Comparison of ENCODE assay signal across 8 cellular contexts in genomic region chr11:27718853-27719574, GRCh38. TPM values are rescaled to one million over a fixed set of nuclear protein-coding genes. Genes with fewer than 3 reads are reported as not detected.
A peak's percentile ranks its signal among the peaks of the same experiment; 100 is the strongest.
DNase-seq lines count a peak whose midpoint lies in the region; ATAC-seq and TF ChIP-seq lines count a peak whose summit lies in the region.

No MANE protein-coding gene starts in this region.

- H3K4me3 ChIP-seq in fibroblast of villous mesenchyme (ENCODE audit: low read depth, low read length) (peak overlapping the region; percentile 70), rectal smooth muscle tissue (ENCODE audit: low read length) (peak overlapping the region; percentile 44)

- no peak for ATAC-seq in GM18519 (IDR thresholded peaks at IDR 0.05; ENCODE audit: low FRiP score, unreplicated experiment)
- ATAC-seq in HG02885 (IDR thresholded peaks at IDR 0.05; ENCODE audit: poor library complexity, unreplicated experiment) = no peak

- no peaks in the 10 kb centered on the region for H3K4me1 ChIP-seq in rectal smooth muscle tissue (ENCODE audit: control insufficient read depth, insufficient read depth, low read length)

- DNase-seq in G401 (ENCODE audit: low spot score) (peak; percentile 59), RWPE1 (ENCODE audit: low spot score) (peak; percentile 42), fibroblast of villous mesenchyme (ENCODE audit: low read depth) (peak; percentile 59)
- DNase-seq in NK-92 treated with Interleukin-12 subunit alpha and Interleukin-12 subunit beta, amount 100 ng/mL, for 24 hours (lab: John Stamatoyannopoulos, UW) = no peak
- no peak for DNase-seq in activated CD8-positive, alpha-beta memory T cell treated with anti-CD3 and anti-CD28 coated beads, Interleukin-2, amount 50 U/mL, for 4 hours

- H3K27me3 ChIP-seq in rectal smooth muscle tissue (ENCODE audit: control insufficient read depth, insufficient read depth, low read length) = peaks cover 28% of the 10 kb centered on the region

- CTCF ChIA-PET in RWPE1 (lab: Yijun Ruan, JAX) = interaction anchor here (0.6 to 0.7 kb wide), 4 partner anchors 15 to 1610 kb away, joined by 3 to 7 read pairs (median 4); no protein-coding TSS in a partner anchor

- in situ Hi-C loops in G401 (cut with HindIII; ENCODE audit: low sequenced_read_pairs) = loop anchor here (25.0 kb wide), 1 partner anchor 368 kb away; no protein-coding TSS in a partner anchor

- POLR2A ChIA-PET in RWPE1 (lab: Yijun Ruan, JAX; ENCODE audit: low non-redundant PET) = no interaction called here

- H3K36me3 ChIP-seq in rectal smooth muscle tissue (ENCODE audit: control insufficient read depth, insufficient read depth, low read length) = no peaks in the 10 kb centered on the region

- no peak overlapping the region for H3K9ac ChIP-seq in rectal smooth muscle tissue (ENCODE audit: low read length)

- TF ChIP-seq CTCF in RWPE1 (conservative IDR thresholded peaks at IDR 0.05; ENCODE audit: low read depth) (no peak), fibroblast of villous mesenchyme (IDR thresholded peaks at IDR 0.05; ENCODE audit: insufficient read depth, low read depth, low read length) (no peak)

- peak overlapping the region; percentile 81 for H3K27ac ChIP-seq in RWPE1
- H3K27ac ChIP-seq in rectal smooth muscle tissue (ENCODE audit: low read depth, low read length) = no peak overlapping the region

RNA-seq across cellular contexts. Expression of gene BDNF, which starts 18.8 kb away (rescaled TPM):
- 20.2 and 29.8 TPM in 2 replicates for total RNA-seq in G401 (2014; rRNA removed; shearing (Covaris generic))
- total RNA-seq in fibroblast of villous mesenchyme = 20.6 and 25.5 TPM in 2 replicates

Comparison
In these comparisons a context has a peak if more than half of its experiments do, and no peak if none do; other contexts are left out.
1. DNase-seq: peak in G401 (single experiment), RWPE1 (single experiment) and fibroblast of villous mesenchyme (single experiment); none in NK-92 treated with Interleukin-12 subunit alpha and Interleukin-12 subunit beta, amount 100 ng/mL, for 24 hours (single experiment) and activated CD8-positive, alpha-beta memory T cell treated with anti-CD3 and anti-CD28 coated beads, Interleukin-2, amount 50 U/mL, for 4 hours (single experiment).